11 cellular contexts compared by ENCODE assay signal in the genomic region with DNA sequence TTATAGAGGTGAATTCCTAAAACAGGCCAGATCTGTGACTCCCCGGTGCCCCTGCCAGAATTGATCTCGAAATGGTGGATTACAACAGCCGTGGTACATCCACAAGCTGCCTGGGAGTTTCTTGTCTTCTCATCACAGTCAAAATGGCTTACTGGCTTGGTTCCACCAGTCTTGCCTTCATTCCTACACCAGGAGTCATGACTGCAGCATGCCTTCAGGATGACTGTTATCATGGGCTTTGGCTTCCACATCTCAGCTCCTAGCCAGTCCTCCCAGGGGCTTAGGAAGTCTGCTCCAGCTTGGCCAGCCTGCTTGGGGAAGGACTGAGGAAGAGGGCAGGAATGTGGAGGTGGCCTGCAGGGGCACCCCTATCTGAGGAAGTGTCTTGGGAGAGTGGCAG.
DNase-seq lines count a peak whose midpoint lies in the region; ATAC-seq and TF ChIP-seq lines count a peak whose summit lies in the region.
"Had no signal": no experiment of that assay in that cellular context is flagged by ENCODE, and none has a peak within 500 bp of the region (broad histone marks: within the 10 kb centered on the region; RNA-seq: fewer than 3 reads in every experiment).

No MANE protein-coding gene starts in this region.

- no peak overlapping the region for H3K4ac ChIP-seq in H9 (ENCODE audit: low read depth, low read length)

- no peak for TF ChIP-seq CTCF in hepatocyte (IDR thresholded peaks at IDR 0.05; ENCODE audit: poor library complexity)
- no peak for TF ChIP-seq CTCF in H9 (conservative IDR thresholded peaks at IDR 0.05)

- no peak overlapping the region; the same call in 1 of the 2 replicates for H3K14ac ChIP-seq in H9 (ENCODE audit: insufficient read depth, low read length)

- H3K23me2 ChIP-seq in H9 (ENCODE audit: insufficient read length, low read depth, low read length, poor library complexity, severe bottlenecking), result no peaks in the 10 kb centered on the region

- H3K27ac ChIP-seq in hepatocyte (peak overlapping the region; percentile 32), aorta (ENCODE audit: low read depth in 1 of 2, low read length in 2 of 2) (no peak overlapping the region), H9 (ENCODE audit: insufficient read length, low read depth, low read length) (no peak overlapping the region)
- H3K27ac ChIP-seq: BLaER1 had no signal

- no peak overlapping the region for H2BK15ac ChIP-seq in H9 (ENCODE audit: low read depth, low read length)

- H3K27me3 Mint-ChIP-seq in activated naive CD4-positive, alpha-beta T cell treated with anti-CD3 and anti-CD28 coated beads for 36 hours (ENCODE audit: low read depth), result no peaks in the 10 kb centered on the region
- H3K27me3 Mint-ChIP-seq in H9 (ENCODE audit: low read depth), result no peaks in the 10 kb centered on the region
- H3K27me3 Mint-ChIP-seq: activated naive CD8-positive, alpha-beta T cell treated with anti-CD3 and anti-CD28 coated beads, Interleukin-2, amount 10 ng/mL, durations not matched to agents 7 days and 5 days had no signal

- CTCF ChIA-PET in activated naive CD4-positive, alpha-beta T cell treated with anti-CD3 and anti-CD28 coated beads for 36 hours (lab: Charles Lee), result no interaction called here

- WGBS in hepatocyte (ENCODE audit: low lambda C conversion rate, missing lambda C conversion rate), result 96% methylated on average over 3 of the region's 3 CpGs
- WGBS in aorta, 2 donors, result 70 to 97% methylated on average over 3 of the region's 3 CpGs
- no CpG with 5 or more reads among the region's 3 CpGs for WGBS in H9 (ENCODE audit: extremely low coverage, insufficient read length, low lambda C conversion rate)

- no peak overlapping the region for H3K27ac Mint-ChIP-seq in activated naive CD4-positive, alpha-beta T cell treated with anti-CD3 and anti-CD28 coated beads for 36 hours
- H3K27ac Mint-ChIP-seq in H9, result no peak overlapping the region
- H3K27ac Mint-ChIP-seq: activated naive CD8-positive, alpha-beta T cell treated with anti-CD3 and anti-CD28 coated beads, Interleukin-2, amount 10 ng/mL, durations not matched to agents 7 days and 5 days had no signal

- no peak overlapping the region for H4K91ac ChIP-seq in H9 (ENCODE audit: insufficient read length, low read depth, low read length)

- H4K20me1 ChIP-seq in hepatocyte (ENCODE audit: insufficient read depth, poor library complexity, severe bottlenecking) (no peaks in the 10 kb centered on the region), H9 (ENCODE audit: control insufficient read depth, insufficient read depth, insufficient read length) (no peaks in the 10 kb centered on the region)
- H4K20me1 ChIP-seq: BLaER1 had no signal

- H3K9me3 Mint-ChIP-seq in activated naive CD4-positive, alpha-beta T cell treated with anti-CD3 and anti-CD28 coated beads for 36 hours, result peaks cover 7% of the 10 kb centered on the region
- peaks cover 5 to 7% of the 10 kb centered on the region in 2 experiments; a peak in 2 of 5 replicates for H3K9me3 Mint-ChIP-seq in H9

- H2AFZ ChIP-seq in hepatocyte (no peak overlapping the region), H9 (ENCODE audit: low read length) (no peak overlapping the region)

- no peak overlapping the region for H3K4me3 Mint-ChIP-seq in activated naive CD4-positive, alpha-beta T cell treated with anti-CD3 and anti-CD28 coated beads for 36 hours
- H3K4me3 Mint-ChIP-seq in H9, result no peak overlapping the region
- H3K4me3 Mint-ChIP-seq: activated naive CD8-positive, alpha-beta T cell treated with anti-CD3 and anti-CD28 coated beads, Interleukin-2, amount 10 ng/mL, durations not matched to agents 7 days and 5 days had no signal

- no peaks in the 10 kb centered on the region for H3K4me1 ChIP-seq in hepatocyte (ENCODE audit: insufficient read depth)
- peaks cover 0 to 3% of the 10 kb centered on the region in 2 donors for H3K4me1 ChIP-seq in aorta (ENCODE audit: control insufficient read depth in 1 of 2, insufficient read depth in 2 of 2, low read length in 2 of 2)
- no peaks in the 10 kb centered on the region for H3K4me1 ChIP-seq in H9 (ENCODE audit: insufficient read depth, low read length)
- H3K4me1 ChIP-seq: BLaER1 had no signal

- no peaks in the 10 kb centered on the region for H3K79me2 ChIP-seq in hepatocyte
- no peaks in the 10 kb centered on the region for H3K79me2 ChIP-seq in H9 (ENCODE audit: insufficient read depth, low read length)

- no peak overlapping the region for H2BK20ac ChIP-seq in H9 (ENCODE audit: low read depth, low read length, poor library complexity, severe bottlenecking)

- ATAC-seq in Right ventricle myocardium superior (ENCODE audit: poor library complexity), result peak; percentile 45
- no peak for ATAC-seq in Right ventricle myocardium inferior
- peak; percentile 64 for ATAC-seq in aorta (ENCODE audit: low FRiP score)
- no peak for ATAC-seq in GM21526 (IDR thresholded peaks at IDR 0.05; ENCODE audit: low FRiP score, unreplicated experiment)
- ATAC-seq: activated CD4-positive, CD25-positive, alpha-beta regulatory T cell treated with anti-CD3 and anti-CD28 coated beads, Interleukin-2, amount 50 U/mL, for 24 hours had no signal

- H3K18ac ChIP-seq in H9 (ENCODE audit: insufficient read length, low read depth, low read length), result no peak overlapping the region

- intact Hi-C loops in Right ventricle myocardium superior (cut with DNase I), result no loop called here
- intact Hi-C loops in Right ventricle myocardium inferior (cut with DNase I), result no loop called here
- intact Hi-C loops in aorta (cut with DNase I), result no loop called here
- intact Hi-C loops in activated naive CD4-positive, alpha-beta T cell treated with anti-CD3 and anti-CD28 coated beads for 36 hours (cut with micrococcal nuclease), result no loop called here

- no peaks in the 10 kb centered on the region for H3K9me2 ChIP-seq in hepatocyte (replicated peaks; ENCODE audit: insufficient read depth)

- H3K36me3 ChIP-seq in hepatocyte (replicated peaks; ENCODE audit: insufficient read depth, low read depth), result no peaks in the 10 kb centered on the region
- peaks cover 0 to 2% of the 10 kb centered on the region in 2 donors for H3K36me3 ChIP-seq in aorta (ENCODE audit: control insufficient read depth in 1 of 2, insufficient read depth in 2 of 2, low read length in 1 of 2)
- H3K36me3 ChIP-seq: BLaER1 had no signal

- no peak overlapping the region for H4K8ac ChIP-seq in H9 (replicated peaks; ENCODE audit: insufficient read length, low read depth, low read length)

- no peak overlapping the region for H4K5ac ChIP-seq in H9 (ENCODE audit: insufficient read length, low read depth, low read length)

- H3K9me3 ChIP-seq in hepatocyte (ENCODE audit: low read depth) (no peaks in the 10 kb centered on the region), aorta (ENCODE audit: control insufficient read depth, low read length) (no peaks in the 10 kb centered on the region), H9 (ENCODE audit: control insufficient read depth, low read depth, low read length) (no peaks in the 10 kb centered on the region)

- DNase-seq in Right ventricle myocardium superior, result peak; percentile 35
- DNase-seq in Right ventricle myocardium inferior (ENCODE audit: missing footprints), result no peak
- DNase-seq in amniotic stem cell (lab: John Stamatoyannopoulos, UW), result peak; percentile 92
- peak; percentile 35 for DNase-seq in hepatocyte (ENCODE audit: low spot score)
- DNase-seq in aorta, result peak; percentile 74
- no peak for DNase-seq in activated naive CD4-positive, alpha-beta T cell treated with anti-CD3 and anti-CD28 coated beads for 36 hours
- no peak for DNase-seq in H9
- DNase-seq: activated naive CD8-positive, alpha-beta T cell treated with anti-CD3 and anti-CD28 coated beads, Interleukin-2, amount 10 ng/mL, durations not matched to agents 7 days and 5 days had no signal

- H3K9ac ChIP-seq in H9 (ENCODE audit: extremely low read depth, insufficient read length, low read length), result no peak overlapping the region
- H3K9ac ChIP-seq: BLaER1 had no signal

- no peaks in the 10 kb centered on the region for H3K36me3 Mint-ChIP-seq in activated naive CD4-positive, alpha-beta T cell treated with anti-CD3 and anti-CD28 coated beads for 36 hours (ENCODE audit: low read depth)
- H3K36me3 Mint-ChIP-seq in H9 (ENCODE audit: insufficient read depth in 1 of 3, low read depth in 3 of 3), result peaks cover 0 to 6% (median 0%) of the 10 kb centered on the region in 3 experiments; a peak in 1 of 7 replicates
- H3K36me3 Mint-ChIP-seq: activated naive CD8-positive, alpha-beta T cell treated with anti-CD3 and anti-CD28 coated beads, Interleukin-2, amount 10 ng/mL, durations not matched to agents 7 days and 5 days had no signal

- no peak overlapping the region for H2AK5ac ChIP-seq in H9 (ENCODE audit: insufficient read length, low read length)

- no peak overlapping the region for H3K56ac ChIP-seq in H9 (ENCODE audit: insufficient read length, low read depth, low read length)

- no peaks in the 10 kb centered on the region for H3K79me1 ChIP-seq in H9 (ENCODE audit: insufficient read depth, low read depth, low read length, poor library complexity, severe bottlenecking)

- H3K27me3 ChIP-seq in hepatocyte, result no peaks in the 10 kb centered on the region
- peaks cover 0 to 1% of the 10 kb centered on the region in 2 donors for H3K27me3 ChIP-seq in aorta (ENCODE audit: control insufficient read depth in 1 of 2, insufficient read depth in 2 of 2, low read length in 1 of 2)
- no peaks in the 10 kb centered on the region for H3K27me3 ChIP-seq in H9 (ENCODE audit: insufficient read depth, low read length)
- H3K27me3 ChIP-seq: BLaER1 had no signal

- no peaks in the 10 kb centered on the region for H3K4me1 Mint-ChIP-seq in activated naive CD4-positive, alpha-beta T cell treated with anti-CD3 and anti-CD28 coated beads for 36 hours (ENCODE audit: low read depth)
- H3K4me1 Mint-ChIP-seq in H9, result peaks cover 6% of the 10 kb centered on the region in 2 experiments
- H3K4me1 Mint-ChIP-seq: activated naive CD8-positive, alpha-beta T cell treated with anti-CD3 and anti-CD28 coated beads, Interleukin-2, amount 10 ng/mL, durations not matched to agents 7 days and 5 days had no signal

- H2BK5ac ChIP-seq in H9 (ENCODE audit: insufficient read length, low read length), result no peak overlapping the region

- no peak overlapping the region for H3K23ac ChIP-seq in H9 (ENCODE audit: insufficient read length, low read depth, low read length)

- H3T11ph ChIP-seq in H9 (ENCODE audit: low read length), result no peak overlapping the region

- H3K4me3 ChIP-seq in hepatocyte (no peak overlapping the region), aorta (ENCODE audit: low read length in 2 of 2) (no peak overlapping the region)
- H3K4me3 ChIP-seq: BLaER1 had no signal

- no peak overlapping the region for H2BK12ac ChIP-seq in H9 (ENCODE audit: insufficient read length, low read depth, low read length)

- H2BK120ac ChIP-seq in H9 (ENCODE audit: low read depth, low read length, poor library complexity, severe bottlenecking), result no peak overlapping the region

- H3K4me2 ChIP-seq in hepatocyte (no peak overlapping the region), H9 (ENCODE audit: insufficient read depth, insufficient read length, low read length) (no peak overlapping the region)
- H3K4me2 ChIP-seq: BLaER1 had no signal

Comparison
In these comparisons a context has a peak if more than half of its experiments do, and no peak if none do; other contexts are left out.
1. ATAC-seq: peak in Right ventricle myocardium superior (single experiment) and aorta (single experiment); none in Right ventricle myocardium inferior (single experiment) and GM21526 (single experiment).
2. DNase-seq: peak in Right ventricle myocardium superior (single experiment), amniotic stem cell (single experiment), hepatocyte (single experiment) and aorta (2 of 2); none in Right ventricle myocardium inferior (single experiment), activated naive CD4-positive, alpha-beta T cell treated with anti-CD3 and anti-CD28 coated beads for 36 hours (single experiment) and H9 (single experiment).